Comparison of ENCODE assay signal across 15 cellular contexts in the genomic region with DNA sequence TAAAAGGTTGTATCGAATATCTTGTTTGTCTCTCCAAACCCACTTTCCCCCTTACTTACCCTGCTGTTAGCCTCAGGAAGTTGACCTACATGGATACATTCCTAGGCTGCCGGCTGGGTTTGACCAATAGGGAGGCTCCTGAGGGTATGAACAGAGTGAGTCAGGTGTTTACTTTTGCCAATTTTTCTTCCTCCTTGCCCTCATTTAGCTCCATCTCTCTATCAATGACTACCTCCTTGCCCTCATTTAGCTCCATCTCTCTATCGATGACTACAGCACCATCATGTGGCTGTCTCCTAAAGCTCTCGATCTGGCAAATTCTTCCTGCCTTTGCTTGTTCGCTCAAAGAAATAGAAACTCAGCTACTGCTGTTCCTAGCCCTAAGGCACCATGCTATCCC.
A peak's percentile ranks its signal among the peaks of the same experiment; 100 is the strongest.
DNase-seq lines count a peak whose midpoint lies in the region; ATAC-seq and TF ChIP-seq lines count a peak whose summit lies in the region.
"Had no signal": no experiment of that assay in that cellular context is flagged by ENCODE, and none has a peak within 500 bp of the region (broad histone marks: within the 10 kb centered on the region; RNA-seq: fewer than 3 reads in every experiment).

No MANE protein-coding gene starts in this region.

- peaks cover 56% of the 10 kb centered on the region for H3K9me3 Mint-ChIP-seq in WTC11

- no peak overlapping the region for H3K4me3 Mint-ChIP-seq in WTC11
- H3K4me3 Mint-ChIP-seq: B cell had no signal

- POLR2A ChIA-PET in WTC11 (lab: Charles Lee), result no interaction called here

- H3K36me3 Mint-ChIP-seq in WTC11, result peaks cover 48% of the 10 kb centered on the region

- no peaks in the 10 kb centered on the region for H3K27me3 Mint-ChIP-seq in WTC11 (ENCODE audit: low read depth)
- H3K27me3 Mint-ChIP-seq: B cell had no signal

- H3K4me1 Mint-ChIP-seq in WTC11, result peaks cover 7% of the 10 kb centered on the region
- H3K4me1 Mint-ChIP-seq: B cell had no signal

- peak; percentile 96 for ATAC-seq in WTC11
- peak; percentile 50 for ATAC-seq in left colon
- no peak for ATAC-seq in GM19351 (IDR thresholded peaks at IDR 0.05; ENCODE audit: unreplicated experiment)

- DNase-seq in DMS53 treated with DMSO at 0.1 percent for 48 hours (lab: John Stamatoyannopoulos, UW; ENCODE audit: unreplicated experiment) (peak; percentile 78), HT-29 (ENCODE audit: low spot score) (peak; percentile 65), WTC11 (ENCODE audit: low spot score) (peak; percentile 17), left colon (no peak), retina (no peak)
- no peak for DNase-seq in activated T-cell treated with anti-CD3 and anti-CD28 coated beads, Interleukin-2, amount 50 U/mL, for 1 hour
- DNase-seq: DMS79, foreskin melanocyte, NCI-H1694 treated with DMSO at 0.1 percent for 48 hours, NCI-H524 treated with DMSO at 0.1 percent for 48 hours, OCI-M1, ovary, small intestine had no signal

- intact Hi-C loops in left colon (cut with DNase I, micrococcal nuclease), result no loop called here

- TF ChIP-seq CTCF in WTC11 (IDR thresholded peaks at IDR 0.05), result no peak

- H3K27ac Mint-ChIP-seq in WTC11, result no peak overlapping the region
- H3K27ac Mint-ChIP-seq: B cell had no signal

- CTCF ChIA-PET in WTC11 (lab: Charles Lee), result interaction anchor here (0.7 to 1.4 kb wide), 4 partner anchors 10 to 682 kb away, joined by 3 to 4 read pairs (median 3); no protein-coding TSS in a partner anchor

TF ChIP-seq in WTC11, 78 proteins besides CTCF, POLR2A, EP300 and RAD21 (continues in another document):
- no peak for TF ChIP-seq PREB (CRISPR knock-in tag; IDR thresholded peaks at IDR 0.05; ENCODE audit: borderline replicate concordance)
- TF ChIP-seq NFATC4 (CRISPR knock-in tag; IDR thresholded peaks at IDR 0.05), result no peak
- no peak for TF ChIP-seq EMX1 (CRISPR knock-in tag; IDR thresholded peaks at IDR 0.05)
- no peak for TF ChIP-seq ZNF425 (CRISPR knock-in tag; conservative IDR thresholded peaks at IDR 0.05)
- TF ChIP-seq OVOL2 (CRISPR knock-in tag; IDR thresholded peaks at IDR 0.05; ENCODE audit: borderline replicate concordance), result no peak
- no peak for TF ChIP-seq ZNF219 (CRISPR knock-in tag; IDR thresholded peaks at IDR 0.05; ENCODE audit: borderline replicate concordance)
- TF ChIP-seq NR3C1 (CRISPR knock-in tag; conservative IDR thresholded peaks at IDR 0.05; ENCODE audit: low read depth), result no peak
- TF ChIP-seq ATF2 (CRISPR knock-in tag; IDR thresholded peaks at IDR 0.05; ENCODE audit: borderline replicate concordance, low read depth), result no peak
- no peak for TF ChIP-seq ZNF671 (CRISPR knock-in tag; IDR thresholded peaks at IDR 0.05)
- no peak for TF ChIP-seq ZNF532 (CRISPR knock-in tag; IDR thresholded peaks at IDR 0.05; ENCODE audit: borderline replicate concordance)
- TF ChIP-seq NFE2L1 (CRISPR knock-in tag; IDR thresholded peaks at IDR 0.05), result no peak
- TF ChIP-seq TP53 (CRISPR knock-in tag; IDR thresholded peaks at IDR 0.05), result no peak
- no peak for TF ChIP-seq ATF3 (CRISPR knock-in tag; conservative IDR thresholded peaks at IDR 0.05)
- no peak for TF ChIP-seq IRF1 (CRISPR knock-in tag; IDR thresholded peaks at IDR 0.05)
- TF ChIP-seq, protein P1, sequence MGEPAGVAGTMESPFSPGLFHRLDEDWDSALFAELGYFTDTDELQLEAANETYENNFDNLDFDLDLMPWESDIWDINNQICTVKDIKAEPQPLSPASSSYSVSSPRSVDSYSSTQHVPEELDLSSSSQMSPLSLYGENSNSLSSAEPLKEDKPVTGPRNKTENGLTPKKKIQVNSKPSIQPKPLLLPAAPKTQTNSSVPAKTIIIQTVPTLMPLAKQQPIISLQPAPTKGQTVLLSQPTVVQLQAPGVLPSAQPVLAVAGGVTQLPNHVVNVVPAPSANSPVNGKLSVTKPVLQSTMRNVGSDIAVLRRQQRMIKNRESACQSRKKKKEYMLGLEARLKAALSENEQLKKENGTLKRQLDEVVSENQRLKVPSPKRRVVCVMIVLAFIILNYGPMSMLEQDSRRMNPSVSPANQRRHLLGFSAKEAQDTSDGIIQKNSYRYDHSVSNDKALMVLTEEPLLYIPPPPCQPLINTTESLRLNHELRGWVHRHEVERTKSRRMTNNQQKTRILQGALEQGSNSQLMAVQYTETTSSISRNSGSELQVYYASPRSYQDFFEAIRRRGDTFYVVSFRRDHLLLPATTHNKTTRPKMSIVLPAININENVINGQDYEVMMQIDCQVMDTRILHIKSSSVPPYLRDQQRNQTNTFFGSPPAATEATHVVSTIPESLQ (CRISPR knock-in tag; IDR thresholded peaks at IDR 0.05), result no peak
- no peak for TF ChIP-seq CREM (CRISPR knock-in tag; IDR thresholded peaks at IDR 0.05)

Comparison
In these comparisons a context has a peak if more than half of its experiments do, and no peak if none do; other contexts are left out.
1. DNase-seq: peak in DMS53 treated with DMSO at 0.1 percent for 48 hours (single experiment), HT-29 (single experiment) and WTC11 (single experiment); none in left colon (0 of 2), retina (single experiment) and activated T-cell treated with anti-CD3 and anti-CD28 coated beads, Interleukin-2, amount 50 U/mL, for 1 hour (single experiment).